16 cellular contexts compared by ENCODE assay signal in genomic region chr10:354901-355617, GRCh38.
A peak's percentile ranks its signal among the peaks of the same experiment; 100 is the strongest.
DNase-seq lines count a peak whose midpoint lies in the region; ATAC-seq and TF ChIP-seq lines count a peak whose summit lies in the region.
"Had no signal": no experiment of that assay in that cellular context is flagged by ENCODE, and none has a peak within 500 bp of the region (broad histone marks: within the 10 kb centered on the region; RNA-seq: fewer than 3 reads in every experiment).

No MANE protein-coding gene starts in this region.

- H3K27me3 Mint-ChIP-seq in activated T-helper 17 cell treated with anti-CD3 and anti-CD28 coated beads, Interleukin-2, amount 50 U/mL, for 72 hours = no peaks in the 10 kb centered on the region
- peaks cover 6% of the 10 kb centered on the region for H3K27me3 Mint-ChIP-seq in nephron progenitor cell (ENCODE audit: low read depth, poor library complexity)
- H3K27me3 Mint-ChIP-seq in type B pancreatic cell = no peaks in the 10 kb centered on the region
- H3K27me3 Mint-ChIP-seq in natural killer cell (ENCODE audit: low read depth in 2 of 2) = no peaks in the 10 kb centered on the region

- intact Hi-C loops in A673 (cut with micrococcal nuclease; ENCODE audit: unreplicated experiment) = no loop called here
- intact Hi-C loops in natural killer cell (cut with micrococcal nuclease) = no loop called here
- intact Hi-C loops in vagina (cut with DNase I) = no loop called here

- H3K4me1 Mint-ChIP-seq in activated T-helper 17 cell treated with anti-CD3 and anti-CD28 coated beads, Interleukin-2, amount 50 U/mL, for 72 hours = peaks cover 9% of the 10 kb centered on the region
- peaks cover 21% of the 10 kb centered on the region for H3K4me1 Mint-ChIP-seq in nephron progenitor cell
- H3K4me1 Mint-ChIP-seq in type B pancreatic cell (ENCODE audit: unreplicated experiment) = no peaks in the 10 kb centered on the region
- no peaks in the 10 kb centered on the region for H3K4me1 Mint-ChIP-seq in natural killer cell

- H3K27me3 ChIP-seq in A673 (replicated peaks; ENCODE audit: insufficient read depth, low read depth, low read length, poor library complexity) = no peaks in the 10 kb centered on the region
- H3K27me3 ChIP-seq in vagina = no peaks in the 10 kb centered on the region
- H3K27me3 ChIP-seq: BLaER1 had no signal

- H3K9me3 Mint-ChIP-seq in activated T-helper 17 cell treated with anti-CD3 and anti-CD28 coated beads, Interleukin-2, amount 50 U/mL, for 72 hours = no peaks in the 10 kb centered on the region
- H3K9me3 Mint-ChIP-seq in nephron progenitor cell (no peaks in the 10 kb centered on the region), type B pancreatic cell (no peaks in the 10 kb centered on the region), natural killer cell (no peaks in the 10 kb centered on the region)
- H3K9me3 Mint-ChIP-seq: CD8-positive, alpha-beta memory T cell; HFFc6 had no signal

- ATAC-seq in activated T-helper 17 cell treated with anti-CD3 and anti-CD28 coated beads, Interleukin-2, amount 50 U/mL, for 72 hours (replicated peaks) = no peak
- no peak for ATAC-seq in HG02840 (IDR thresholded peaks at IDR 0.05; ENCODE audit: low FRiP score, unreplicated experiment)
- ATAC-seq in natural killer cell = no peak

- DNase-seq in A673 (ENCODE audit: low spot score) = peak; percentile 51
- DNase-seq in nephron progenitor cell = no peak
- no peak for DNase-seq in type B pancreatic cell (ENCODE audit: extremely low spot score, unreplicated experiment)
- DNase-seq in natural killer cell = no peak
- no peak for DNase-seq in vagina (ENCODE audit: extremely low spot score in 2 of 2)
- DNase-seq: AML-193; Caco-2; CD8-positive, alpha-beta memory T cell; DND-41; GDM1; HCEC 1CT; HFFc6 had no signal

- BruUV-seq in A673 (replicated peaks; lab: Mats Ljungman, UMichigan) = no TSS peak

- no peak for TF ChIP-seq CTCF in A673 (conservative IDR thresholded peaks at IDR 0.05; ENCODE audit: low read depth, low read length)
- TF ChIP-seq CTCF in nephron progenitor cell (IDR thresholded peaks at IDR 0.05) = no peak
- TF ChIP-seq CTCF in type B pancreatic cell (conservative IDR thresholded peaks at IDR 0.05) = no peak
- TF ChIP-seq CTCF in natural killer cell (IDR thresholded peaks at IDR 0.05) = no peak
- TF ChIP-seq CTCF in vagina (IDR thresholded peaks at IDR 0.05) = no peak

- no peaks in the 10 kb centered on the region for H3K9me3 ChIP-seq in A673 (ENCODE audit: low read depth, low read length, poor library complexity, severe bottlenecking)
- no peaks in the 10 kb centered on the region for H3K9me3 ChIP-seq in vagina
- H3K9me3 ChIP-seq: BLaER1, Caco-2 had no signal

- POLR2A ChIA-PET in A673 (lab: Charles Lee; ENCODE audit: low non-redundant PET) = no interaction called here

- H3K4me1 ChIP-seq in A673 (ENCODE audit: insufficient read depth, low read length, poor library complexity, severe bottlenecking) (no peaks in the 10 kb centered on the region), vagina (no peaks in the 10 kb centered on the region)
- H3K4me1 ChIP-seq: Caco-2 had no signal

- H3K27ac Mint-ChIP-seq in activated T-helper 17 cell treated with anti-CD3 and anti-CD28 coated beads, Interleukin-2, amount 50 U/mL, for 72 hours = peak overlapping the region; percentile 48
- H3K27ac Mint-ChIP-seq in nephron progenitor cell (peak overlapping the region; percentile 90), type B pancreatic cell (peak overlapping the region; percentile 28), natural killer cell (no peak overlapping the region)
- H3K27ac Mint-ChIP-seq: HFFc6 had no signal

- H3K4me3 Mint-ChIP-seq in activated T-helper 17 cell treated with anti-CD3 and anti-CD28 coated beads, Interleukin-2, amount 50 U/mL, for 72 hours = peak overlapping the region; percentile 44
- no peak overlapping the region for H3K4me3 Mint-ChIP-seq in nephron progenitor cell
- no peak overlapping the region for H3K4me3 Mint-ChIP-seq in type B pancreatic cell
- H3K4me3 Mint-ChIP-seq in natural killer cell = no peak overlapping the region
- H3K4me3 Mint-ChIP-seq: CD8-positive, alpha-beta memory T cell; HFFc6 had no signal

- TF ChIP-seq POLR2A in vagina (IDR thresholded peaks at IDR 0.05) = no peak

- no peaks in the 10 kb centered on the region for H3K36me3 ChIP-seq in A673 (ENCODE audit: insufficient read depth, low read length, poor library complexity, severe bottlenecking)
- H3K36me3 ChIP-seq in vagina = peaks cover 0 to 23% of the 10 kb centered on the region in 2 donors

- CTCF ChIA-PET in A673 (lab: Charles Lee) = no interaction called here

- no peak overlapping the region for H3K4me3 ChIP-seq in A673 (ENCODE audit: low read depth, low read length, poor library complexity, severe bottlenecking)
- H3K4me3 ChIP-seq in vagina = no peak overlapping the region
- H3K4me3 ChIP-seq: BLaER1 had no signal

- peaks cover 6% of the 10 kb centered on the region for H3K36me3 Mint-ChIP-seq in activated T-helper 17 cell treated with anti-CD3 and anti-CD28 coated beads, Interleukin-2, amount 50 U/mL, for 72 hours (ENCODE audit: low read depth)
- H3K36me3 Mint-ChIP-seq in nephron progenitor cell (ENCODE audit: low read depth) (peaks cover 75% of the 10 kb centered on the region), type B pancreatic cell (peaks cover 15% of the 10 kb centered on the region), natural killer cell (no peaks in the 10 kb centered on the region)

- H3K27ac ChIP-seq in A673 (ENCODE audit: low read depth, low read length, poor library complexity, severe bottlenecking) = no peak overlapping the region
- no peak overlapping the region for H3K27ac ChIP-seq in vagina
- H3K27ac ChIP-seq: BLaER1, HL-60 had no signal

Comparison
In these comparisons a context has a peak if more than half of its experiments do, and no peak if none do; other contexts are left out.
1. H3K27ac Mint-ChIP-seq: peak in activated T-helper 17 cell treated with anti-CD3 and anti-CD28 coated beads, Interleukin-2, amount 50 U/mL, for 72 hours (single experiment), nephron progenitor cell (single experiment) and type B pancreatic cell (single experiment); none in natural killer cell (0 of 2).